12 cellular contexts compared by ENCODE assay signal in the genomic region with DNA sequence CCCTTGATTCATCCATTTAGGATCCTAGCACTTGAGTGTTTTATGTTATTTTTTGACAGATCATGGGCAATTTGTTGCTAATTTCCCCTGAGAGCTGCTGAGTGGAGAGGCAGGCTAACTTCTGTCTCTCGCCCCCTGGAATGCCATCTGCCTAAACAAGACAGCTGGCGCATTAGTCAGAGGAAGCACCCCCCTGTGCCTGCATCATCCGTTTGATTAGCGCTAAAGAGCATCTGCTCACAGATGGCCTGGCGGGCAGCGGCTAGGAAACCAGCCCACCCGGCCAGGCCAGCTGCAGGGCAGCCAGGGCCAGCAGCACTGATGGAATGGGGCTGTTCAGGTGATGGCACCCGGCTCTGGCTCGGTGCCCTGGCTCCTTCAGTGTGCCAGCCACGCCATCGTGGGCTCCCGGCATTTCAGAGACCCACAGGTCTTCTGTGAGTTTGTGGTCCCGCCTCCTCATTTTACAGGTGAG. TPM values are rescaled to one million over a fixed set of nuclear protein-coding genes. Genes with fewer than 3 reads are reported as not detected.
DNase-seq lines count a peak whose midpoint lies in the region; ATAC-seq and TF ChIP-seq lines count a peak whose summit lies in the region.
"Had no signal": no experiment of that assay in that cellular context is flagged by ENCODE, and none has a peak within 500 bp of the region (broad histone marks: within the 10 kb centered on the region; RNA-seq: fewer than 3 reads in every experiment).

No MANE protein-coding gene starts in this region.

- H3K27ac ChIP-seq in HUES6 (ENCODE audit: low read depth, low read length) (peak overlapping the region; percentile 45; the same call in 1 of the 2 replicates), RWPE2 (ENCODE audit: poor library complexity, severe bottlenecking) (no peak overlapping the region), vagina (no peak overlapping the region)
- H3K27ac ChIP-seq: dorsolateral prefrontal cortex, SK-N-MC had no signal

- H3K9me3 ChIP-seq in HUES6 (ENCODE audit: control insufficient read depth, insufficient read depth, low read depth, low read length) (peaks cover 6% of the 10 kb centered on the region; the same call in 1 of the 2 replicates), RWPE2 (ENCODE audit: severe bottlenecking) (no peaks in the 10 kb centered on the region), vagina (no peaks in the 10 kb centered on the region)

- no peak for TF ChIP-seq POLR2A in vagina (IDR thresholded peaks at IDR 0.05)

- peak; percentile 79 for DNase-seq in AG08395 (ENCODE audit: low spot score)
- no peak for DNase-seq in RWPE2 (ENCODE audit: low spot score)
- peak; percentile 74 for DNase-seq in hepatic stellate cell (ENCODE audit: low spot score)
- DNase-seq in activated T-cell treated with anti-CD3 and anti-CD28 coated beads, Interleukin-2, amount 50 U/mL, for 48 hours: no peak
- no peak for DNase-seq in vagina (ENCODE audit: extremely low spot score in 2 of 2)
- DNase-seq: CD4-positive, alpha-beta T cell; stimulated activated CD4-positive, alpha-beta T cell treated with anti-CD3 and anti-CD28 coated beads, Interleukin-2, amount 100 ng/mL, for 24 hours had no signal

- intact Hi-C loops in vagina (cut with DNase I): no loop called here

- H3K4me3 ChIP-seq in HUES6 (ENCODE audit: low read depth, low read length) (no peak overlapping the region; the same call in 1 of the 2 replicates), RWPE2 (ENCODE audit: severe bottlenecking) (no peak overlapping the region), vagina (no peak overlapping the region)
- H3K4me3 ChIP-seq: dorsolateral prefrontal cortex, SK-N-MC had no signal

- H3K4me1 ChIP-seq in HUES6 (ENCODE audit: control insufficient read depth, insufficient read depth, low read length) (peaks cover 33% of the 10 kb centered on the region), RWPE2 (ENCODE audit: insufficient read depth, poor library complexity, severe bottlenecking) (peaks cover 9% of the 10 kb centered on the region), vagina (peaks cover 5% of the 10 kb centered on the region)

- H3K36me3 ChIP-seq in HUES6 (ENCODE audit: control insufficient read depth, insufficient read depth, low read length) (no peaks in the 10 kb centered on the region), RWPE2 (ENCODE audit: low read depth) (no peaks in the 10 kb centered on the region), vagina (no peaks in the 10 kb centered on the region)

- TF ChIP-seq CTCF in RWPE2 (IDR thresholded peaks at IDR 0.05; ENCODE audit: poor library complexity, severe bottlenecking): no peak
- no peak for TF ChIP-seq CTCF in vagina (IDR thresholded peaks at IDR 0.05)

- ATAC-seq in RWPE2 (ENCODE audit: low read depth) (peak; percentile 47; the same call in 1 of the 3 replicates), HG02759 (IDR thresholded peaks at IDR 0.05; ENCODE audit: unreplicated experiment) (no peak), HG03280 (IDR thresholded peaks at IDR 0.05; ENCODE audit: unreplicated experiment) (no peak)

- H3K9ac ChIP-seq in HUES6 (ENCODE audit: low read length): peak overlapping the region; percentile 49

- H3K27me3 ChIP-seq in HUES6 (ENCODE audit: control insufficient read depth, insufficient read depth, low read length) (peaks cover 4% of the 10 kb centered on the region; the same call in 1 of the 2 replicates), RWPE2 (ENCODE audit: insufficient read depth, poor library complexity, severe bottlenecking) (no peaks in the 10 kb centered on the region), vagina (no peaks in the 10 kb centered on the region)
- H3K27me3 ChIP-seq: dorsolateral prefrontal cortex had no signal

RNA-seq across cellular contexts. Expression of a gene that starts 22.9 kb away (rescaled TPM):
- total RNA-seq in vagina: 84.0 TPM
- total RNA-seq: CD4-positive, alpha-beta T cell had no signal

Comparison
In these comparisons a context has a peak if more than half of its experiments do, and no peak if none do; other contexts are left out.
1. DNase-seq: peak in AG08395 (single experiment) and hepatic stellate cell (single experiment); none in RWPE2 (single experiment), activated T-cell treated with anti-CD3 and anti-CD28 coated beads, Interleukin-2, amount 50 U/mL, for 48 hours (0 of 2) and vagina (0 of 2).